16 cellular contexts compared by ENCODE assay signal in genomic region chr1:818611-819291, GRCh38.
DNase-seq lines count a peak whose midpoint lies in the region; ATAC-seq and TF ChIP-seq lines count a peak whose summit lies in the region.
"Had no signal": no experiment of that assay in that cellular context is flagged by ENCODE, and none has a peak within 500 bp of the region (broad histone marks: within the 10 kb centered on the region; RNA-seq: fewer than 3 reads in every experiment).

No MANE protein-coding gene starts in this region.

- H3K27ac ChIP-seq in ascending aorta (peak overlapping the region; percentile 53 to 76), heart left ventricle (peak overlapping the region in 3 of 12 donors; percentile 23 to 78 (median 40))

- H3K4me1 ChIP-seq in ascending aorta (peaks cover 4 to 5% of the 10 kb centered on the region in 2 donors), heart left ventricle (peaks cover 0 to 33% (median 13%) of the 10 kb centered on the region in 12 donors)

- H3K4me1 Mint-ChIP-seq in stimulated activated effector memory CD8-positive, alpha-beta T cell treated with anti-CD3 and anti-CD28 coated beads, Interleukin-12 subunit alpha, Interleukin-12 subunit beta, amount 100 ng/mL, for 72 hours, result no peaks in the 10 kb centered on the region

- H3K36me3 ChIP-seq in ascending aorta (no peaks in the 10 kb centered on the region), heart left ventricle (peaks cover 0 to 5% (median 0%) of the 10 kb centered on the region in 9 donors)

- peak in 3 of 4 donors; percentile 19 to 35 (median 34) for ATAC-seq in heart left ventricle
- peak; percentile 72 for ATAC-seq in sciatic nerve
- ATAC-seq in stimulated activated effector memory CD8-positive, alpha-beta T cell treated with anti-CD3 and anti-CD28 coated beads, Interleukin-12 subunit alpha, Interleukin-12 subunit beta, amount 100 ng/mL, for 72 hours, result no peak
- ATAC-seq: activated CD4-positive, alpha-beta T cell treated with anti-CD3 and anti-CD28 coated beads for 36 hours; naive thymus-derived CD4-positive, alpha-beta T cell had no signal

- DNase-seq in G401 (ENCODE audit: low spot score) (peak; percentile 78), ascending aorta (ENCODE audit: low spot score in 2 of 2) (no peak), heart left ventricle (no peak), sciatic nerve (ENCODE audit: low spot score) (no peak), activated gamma-delta T cell treated with Interleukin-2 at 50 U/mL for 16 hours (no peak), DMS153 treated with DMSO at 0.1 percent for 48 hours (lab: John Stamatoyannopoulos, UW; ENCODE audit: unreplicated experiment) (no peak)
- no peak for DNase-seq in stimulated activated CD4-positive, alpha-beta T cell treated with anti-CD3 and anti-CD28 coated beads, Interleukin-15, amount 100 ng/mL, for 24 hours
- DNase-seq in stimulated activated effector memory CD8-positive, alpha-beta T cell treated with anti-CD3 and anti-CD28 coated beads, Interleukin-12 subunit alpha, Interleukin-12 subunit beta, amount 100 ng/mL, for 72 hours (ENCODE audit: low spot score in 2 of 2), result no peak
- DNase-seq: activated CD4-positive, alpha-beta T cell treated with anti-CD3 and anti-CD28 coated beads for 36 hours; activated naive CD8-positive, alpha-beta T cell treated with anti-CD3 and anti-CD28 coated beads, Interleukin-2, amount 10 ng/mL, durations not matched to agents 7 days and 5 days; GOT3; naive thymus-derived CD4-positive, alpha-beta T cell; NCI-H2081 treated with DMSO at 0.1 percent for 48 hours; NCI-H748 treated with DMSO at 0.1 percent for 48 hours; stimulated activated CD8-positive, alpha-beta memory T cell treated with anti-CD3 and anti-CD28 coated beads, Interleukin-4, amount 100 ng/mL, for 48 hours had no signal

- TF ChIP-seq CTCF in ascending aorta (IDR thresholded peaks at IDR 0.05) (no peak), heart left ventricle (IDR thresholded peaks at IDR 0.05) (no peak)

- no peak overlapping the region for H3K4me3 Mint-ChIP-seq in stimulated activated effector memory CD8-positive, alpha-beta T cell treated with anti-CD3 and anti-CD28 coated beads, Interleukin-12 subunit alpha, Interleukin-12 subunit beta, amount 100 ng/mL, for 72 hours
- H3K4me3 Mint-ChIP-seq: activated CD4-positive, alpha-beta T cell treated with anti-CD3 and anti-CD28 coated beads for 36 hours; activated naive CD8-positive, alpha-beta T cell treated with anti-CD3 and anti-CD28 coated beads, Interleukin-2, amount 10 ng/mL, durations not matched to agents 7 days and 5 days; naive thymus-derived CD4-positive, alpha-beta T cell; T-helper 1 cell treated with Interleukin-12 subunit alpha and Interleukin-12 subunit beta and Interleukin-4 antibody, amounts not matched to agents 30 μg/mL and 1 μg/mL, for 36 hours had no signal

- H3K36me3 Mint-ChIP-seq in stimulated activated effector memory CD8-positive, alpha-beta T cell treated with anti-CD3 and anti-CD28 coated beads, Interleukin-12 subunit alpha, Interleukin-12 subunit beta, amount 100 ng/mL, for 72 hours, result peaks cover 5% of the 10 kb centered on the region
- H3K36me3 Mint-ChIP-seq: naive thymus-derived CD4-positive, alpha-beta T cell had no signal

- no peak for TF ChIP-seq POLR2A in heart left ventricle (IDR thresholded peaks at IDR 0.05)

- intact Hi-C loops in ascending aorta (cut with DNase I) (no loop called here), heart left ventricle (cut with DNase I) (no loop called here), sciatic nerve (cut with DNase I) (no loop called here)

- in situ Hi-C loops in G401 (cut with HindIII; ENCODE audit: low sequenced_read_pairs), result no loop called here

- H3K9me3 ChIP-seq in ascending aorta (no peaks in the 10 kb centered on the region), heart left ventricle (no peaks in the 10 kb centered on the region)

- H3K9me3 Mint-ChIP-seq in stimulated activated effector memory CD8-positive, alpha-beta T cell treated with anti-CD3 and anti-CD28 coated beads, Interleukin-12 subunit alpha, Interleukin-12 subunit beta, amount 100 ng/mL, for 72 hours, result no peaks in the 10 kb centered on the region
- H3K9me3 Mint-ChIP-seq: activated naive CD8-positive, alpha-beta T cell treated with anti-CD3 and anti-CD28 coated beads, Interleukin-2, amount 10 ng/mL, durations not matched to agents 7 days and 5 days; naive thymus-derived CD4-positive, alpha-beta T cell; T-helper 1 cell treated with Interleukin-12 subunit alpha and Interleukin-12 subunit beta and Interleukin-4 antibody, amounts not matched to agents 30 μg/mL and 1 μg/mL, for 36 hours had no signal

- H3K27ac Mint-ChIP-seq in stimulated activated effector memory CD8-positive, alpha-beta T cell treated with anti-CD3 and anti-CD28 coated beads, Interleukin-12 subunit alpha, Interleukin-12 subunit beta, amount 100 ng/mL, for 72 hours, result no peak overlapping the region
- H3K27ac Mint-ChIP-seq: activated CD4-positive, alpha-beta T cell treated with anti-CD3 and anti-CD28 coated beads for 36 hours; activated naive CD8-positive, alpha-beta T cell treated with anti-CD3 and anti-CD28 coated beads, Interleukin-2, amount 10 ng/mL, durations not matched to agents 7 days and 5 days; T-helper 1 cell treated with Interleukin-12 subunit alpha and Interleukin-12 subunit beta and Interleukin-4 antibody, amounts not matched to agents 30 μg/mL and 1 μg/mL, for 36 hours had no signal

- WGBS in heart left ventricle, 4 donors, result 56 to 73% (median 63%) methylated on average over 13 of the region's 13 CpGs

- peak overlapping the region in 1 of 2 donors; percentile 6 for H3K4me3 ChIP-seq in ascending aorta
- H3K4me3 ChIP-seq in heart left ventricle, result no peak overlapping the region

- H3K27me3 ChIP-seq in ascending aorta (no peaks in the 10 kb centered on the region), heart left ventricle (no peaks in the 10 kb centered on the region)
